1 cellular context compared by ENCODE assay signal in the genomic region with DNA sequence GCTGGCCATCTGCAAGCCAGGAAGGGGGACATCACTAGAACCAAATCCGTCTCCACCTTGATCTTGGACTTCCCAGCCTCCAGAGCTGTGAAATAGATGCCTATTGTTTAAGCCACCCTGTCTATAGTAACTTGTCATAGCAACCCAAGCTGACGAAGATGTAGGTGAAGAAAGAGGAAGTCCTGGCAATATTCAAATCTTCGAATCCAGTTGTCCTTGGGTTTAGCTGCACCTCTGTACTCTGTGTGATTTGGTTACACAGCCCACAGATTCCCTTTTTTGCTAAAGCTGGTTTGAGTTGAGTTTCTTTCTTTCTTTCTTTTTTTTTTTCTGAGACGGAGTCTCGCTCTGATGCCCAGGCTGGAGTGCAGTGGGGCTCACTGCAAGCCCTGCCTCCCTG.
TF ChIP-seq lines count a peak whose summit lies in the region.

No MANE protein-coding gene starts in this region.

TF ChIP-seq in GM12878, 131 proteins besides CTCF, POLR2A, EP300 and RAD21 (continued from another document and continues in another):
- TF ChIP-seq JUND (IDR thresholded peaks at IDR 0.05; ENCODE audit: low read depth, low read length) (no peak), DPF2 (IDR thresholded peaks at IDR 0.05) (0 out of 2 replicates have a peak, but pooled peaks have one; percentile 40), CBFB (IDR thresholded peaks at IDR 0.05; ENCODE audit: low read depth) (peak; percentile 79; the same call in 1 of the 2 replicates), ZBED1 (IDR thresholded peaks at IDR 0.05; ENCODE audit: borderline replicate concordance) (peak; percentile 77; the same call in 1 of the 2 replicates), POU2F2 (IDR thresholded peaks at IDR 0.05; ENCODE audit: borderline replicate concordance, low read depth, low read length) (peak; percentile 96), TCF12 (IDR thresholded peaks at IDR 0.05; ENCODE audit: low read depth, low read length) (0 out of 2 replicates have a peak, but pooled peaks have one; percentile 56), CBX3 (IDR thresholded peaks at IDR 0.05; ENCODE audit: borderline replicate concordance, low read depth) (no peak), MYB (IDR thresholded peaks at IDR 0.05; ENCODE audit: borderline replicate concordance, low read depth, low read length) (no peak), LARP7 (IDR thresholded peaks at IDR 0.05) (no peak), SMAD1 (IDR thresholded peaks at IDR 0.05; ENCODE audit: low read depth, partially characterized antibody) (no peak), RAD51 (IDR thresholded peaks at IDR 0.05) (no peak), ETV6 (conservative IDR thresholded peaks at IDR 0.05 in 1 of 2, IDR thresholded peaks at IDR 0.05 in 1 of 2; ENCODE audit: borderline replicate concordance in 1 of 2, low read depth in 1 of 2) (peak in 1 of 2 experiments; percentile 68; a peak in 1 of 4 replicates), BACH1 (IDR thresholded peaks at IDR 0.05; ENCODE audit: borderline replicate concordance) (no peak), YBX1 (IDR thresholded peaks at IDR 0.05) (no peak), CREB1 (IDR thresholded peaks at IDR 0.05; ENCODE audit: low read depth) (peak; percentile 56), FOXM1 (IDR thresholded peaks at IDR 0.05; ENCODE audit: low read depth, low read length) (peak; percentile 77; the same call in 1 of the 2 replicates), NFYA (IDR thresholded peaks at IDR 0.05; ENCODE audit: borderline replicate concordance, low read depth, low read length) (no peak), PAX5 (IDR thresholded peaks at IDR 0.05; ENCODE audit: borderline replicate concordance, low read depth, low read length) (peak; percentile 77), ASH2L (IDR thresholded peaks at IDR 0.05; ENCODE audit: borderline replicate concordance, low read depth) (no peak), ZNF274 (IDR thresholded peaks at IDR 0.05; ENCODE audit: insufficient read depth, insufficient read length) (no peak), CBX5 (IDR thresholded peaks at IDR 0.05; ENCODE audit: low read depth) (peak; percentile 65; the same call in 1 of the 2 replicates), CHD4 (IDR thresholded peaks at IDR 0.05) (no peak), SREBF1 (IDR thresholded peaks at IDR 0.05; ENCODE audit: low read length) (no peak), SUZ12 (IDR thresholded peaks at IDR 0.05; ENCODE audit: unreplicated experiment) (no peak), ZZZ3 (IDR thresholded peaks at IDR 0.05; ENCODE audit: control insufficient read depth, insufficient read length, low read depth) (no peak), ZNF217 (IDR thresholded peaks at IDR 0.05) (peak; percentile 69; the same call in 1 of the 2 replicates), MTA2 (IDR thresholded peaks at IDR 0.05; ENCODE audit: low read depth) (peak; percentile 68; the same call in 1 of the 2 replicates), CEBPB (IDR thresholded peaks at IDR 0.05; ENCODE audit: borderline replicate concordance in 1 of 2, low read depth in 2 of 2, low read length in 2 of 2) (no peak), ZNF622 (IDR thresholded peaks at IDR 0.05) (no peak), TCF7 (IDR thresholded peaks at IDR 0.05; ENCODE audit: borderline replicate concordance) (no peak)
- TF ChIP-seq, protein P1, sequence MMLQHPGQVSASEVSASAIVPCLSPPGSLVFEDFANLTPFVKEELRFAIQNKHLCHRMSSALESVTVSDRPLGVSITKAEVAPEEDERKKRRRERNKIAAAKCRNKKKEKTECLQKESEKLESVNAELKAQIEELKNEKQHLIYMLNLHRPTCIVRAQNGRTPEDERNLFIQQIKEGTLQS (IDR thresholded peaks at IDR 0.05; ENCODE audit: borderline replicate concordance, extremely low read depth, low read depth, low read length) = no peak
- TF ChIP-seq, protein P2, sequence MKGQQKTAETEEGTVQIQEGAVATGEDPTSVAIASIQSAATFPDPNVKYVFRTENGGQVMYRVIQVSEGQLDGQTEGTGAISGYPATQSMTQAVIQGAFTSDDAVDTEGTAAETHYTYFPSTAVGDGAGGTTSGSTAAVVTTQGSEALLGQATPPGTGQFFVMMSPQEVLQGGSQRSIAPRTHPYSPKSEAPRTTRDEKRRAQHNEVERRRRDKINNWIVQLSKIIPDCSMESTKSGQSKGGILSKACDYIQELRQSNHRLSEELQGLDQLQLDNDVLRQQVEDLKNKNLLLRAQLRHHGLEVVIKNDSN (IDR thresholded peaks at IDR 0.05; ENCODE audit: borderline replicate concordance, extremely low read length, insufficient read depth, low read depth, low read length) = no peak
- TF ChIP-seq, protein P3, sequence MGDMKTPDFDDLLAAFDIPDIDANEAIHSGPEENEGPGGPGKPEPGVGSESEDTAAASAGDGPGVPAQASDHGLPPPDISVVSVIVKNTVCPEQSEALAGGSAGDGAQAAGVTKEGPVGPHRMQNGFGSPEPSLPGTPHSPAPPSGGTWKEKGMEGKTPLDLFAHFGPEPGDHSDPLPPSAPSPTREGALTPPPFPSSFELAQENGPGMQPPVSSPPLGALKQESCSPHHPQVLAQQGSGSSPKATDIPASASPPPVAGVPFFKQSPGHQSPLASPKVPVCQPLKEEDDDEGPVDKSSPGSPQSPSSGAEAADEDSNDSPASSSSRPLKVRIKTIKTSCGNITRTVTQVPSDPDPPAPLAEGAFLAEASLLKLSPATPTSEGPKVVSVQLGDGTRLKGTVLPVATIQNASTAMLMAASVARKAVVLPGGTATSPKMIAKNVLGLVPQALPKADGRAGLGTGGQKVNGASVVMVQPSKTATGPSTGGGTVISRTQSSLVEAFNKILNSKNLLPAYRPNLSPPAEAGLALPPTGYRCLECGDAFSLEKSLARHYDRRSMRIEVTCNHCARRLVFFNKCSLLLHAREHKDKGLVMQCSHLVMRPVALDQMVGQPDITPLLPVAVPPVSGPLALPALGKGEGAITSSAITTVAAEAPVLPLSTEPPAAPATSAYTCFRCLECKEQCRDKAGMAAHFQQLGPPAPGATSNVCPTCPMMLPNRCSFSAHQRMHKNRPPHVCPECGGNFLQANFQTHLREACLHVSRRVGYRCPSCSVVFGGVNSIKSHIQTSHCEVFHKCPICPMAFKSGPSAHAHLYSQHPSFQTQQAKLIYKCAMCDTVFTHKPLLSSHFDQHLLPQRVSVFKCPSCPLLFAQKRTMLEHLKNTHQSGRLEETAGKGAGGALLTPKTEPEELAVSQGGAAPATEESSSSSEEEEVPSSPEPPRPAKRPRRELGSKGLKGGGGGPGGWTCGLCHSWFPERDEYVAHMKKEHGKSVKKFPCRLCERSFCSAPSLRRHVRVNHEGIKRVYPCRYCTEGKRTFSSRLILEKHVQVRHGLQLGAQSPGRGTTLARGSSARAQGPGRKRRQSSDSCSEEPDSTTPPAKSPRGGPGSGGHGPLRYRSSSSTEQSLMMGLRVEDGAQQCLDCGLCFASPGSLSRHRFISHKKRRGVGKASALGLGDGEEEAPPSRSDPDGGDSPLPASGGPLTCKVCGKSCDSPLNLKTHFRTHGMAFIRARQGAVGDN (IDR thresholded peaks at IDR 0.05) = no peak
- TF ChIP-seq, protein P4, sequence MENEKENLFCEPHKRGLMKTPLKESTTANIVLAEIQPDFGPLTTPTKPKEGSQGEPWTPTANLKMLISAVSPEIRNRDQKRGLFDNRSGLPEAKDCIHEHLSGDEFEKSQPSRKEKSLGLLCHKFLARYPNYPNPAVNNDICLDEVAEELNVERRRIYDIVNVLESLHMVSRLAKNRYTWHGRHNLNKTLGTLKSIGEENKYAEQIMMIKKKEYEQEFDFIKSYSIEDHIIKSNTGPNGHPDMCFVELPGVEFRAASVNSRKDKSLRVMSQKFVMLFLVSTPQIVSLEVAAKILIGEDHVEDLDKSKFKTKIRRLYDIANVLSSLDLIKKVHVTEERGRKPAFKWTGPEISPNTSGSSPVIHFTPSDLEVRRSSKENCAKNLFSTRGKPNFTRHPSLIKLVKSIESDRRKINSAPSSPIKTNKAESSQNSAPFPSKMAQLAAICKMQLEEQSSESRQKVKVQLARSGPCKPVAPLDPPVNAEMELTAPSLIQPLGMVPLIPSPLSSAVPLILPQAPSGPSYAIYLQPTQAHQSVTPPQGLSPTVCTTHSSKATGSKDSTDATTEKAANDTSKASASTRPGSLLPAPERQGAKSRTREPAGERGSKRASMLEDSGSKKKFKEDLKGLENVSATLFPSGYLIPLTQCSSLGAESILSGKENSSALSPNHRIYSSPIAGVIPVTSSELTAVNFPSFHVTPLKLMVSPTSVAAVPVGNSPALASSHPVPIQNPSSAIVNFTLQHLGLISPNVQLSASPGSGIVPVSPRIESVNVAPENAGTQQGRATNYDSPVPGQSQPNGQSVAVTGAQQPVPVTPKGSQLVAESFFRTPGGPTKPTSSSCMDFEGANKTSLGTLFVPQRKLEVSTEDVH (IDR thresholded peaks at IDR 0.05; ENCODE audit: low read depth, partially characterized antibody) = no peak
- TF ChIP-seq, protein P5, sequence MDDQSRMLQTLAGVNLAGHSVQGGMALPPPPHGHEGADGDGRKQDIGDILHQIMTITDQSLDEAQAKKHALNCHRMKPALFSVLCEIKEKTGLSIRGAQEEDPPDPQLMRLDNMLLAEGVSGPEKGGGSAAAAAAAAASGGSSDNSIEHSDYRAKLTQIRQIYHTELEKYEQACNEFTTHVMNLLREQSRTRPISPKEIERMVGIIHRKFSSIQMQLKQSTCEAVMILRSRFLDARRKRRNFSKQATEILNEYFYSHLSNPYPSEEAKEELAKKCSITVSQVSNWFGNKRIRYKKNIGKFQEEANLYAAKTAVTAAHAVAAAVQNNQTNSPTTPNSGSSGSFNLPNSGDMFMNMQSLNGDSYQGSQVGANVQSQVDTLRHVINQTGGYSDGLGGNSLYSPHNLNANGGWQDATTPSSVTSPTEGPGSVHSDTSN (IDR thresholded peaks at IDR 0.05; ENCODE audit: insufficient replicate concordance, low read depth, low read length) = no peak
- TF ChIP-seq, protein P6, sequence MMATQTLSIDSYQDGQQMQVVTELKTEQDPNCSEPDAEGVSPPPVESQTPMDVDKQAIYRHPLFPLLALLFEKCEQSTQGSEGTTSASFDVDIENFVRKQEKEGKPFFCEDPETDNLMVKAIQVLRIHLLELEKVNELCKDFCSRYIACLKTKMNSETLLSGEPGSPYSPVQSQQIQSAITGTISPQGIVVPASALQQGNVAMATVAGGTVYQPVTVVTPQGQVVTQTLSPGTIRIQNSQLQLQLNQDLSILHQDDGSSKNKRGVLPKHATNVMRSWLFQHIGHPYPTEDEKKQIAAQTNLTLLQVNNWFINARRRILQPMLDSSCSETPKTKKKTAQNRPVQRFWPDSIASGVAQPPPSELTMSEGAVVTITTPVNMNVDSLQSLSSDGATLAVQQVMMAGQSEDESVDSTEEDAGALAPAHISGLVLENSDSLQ (IDR thresholded peaks at IDR 0.05) = no peak; the same call in 1 of the 2 replicates
- TF ChIP-seq, protein P7, sequence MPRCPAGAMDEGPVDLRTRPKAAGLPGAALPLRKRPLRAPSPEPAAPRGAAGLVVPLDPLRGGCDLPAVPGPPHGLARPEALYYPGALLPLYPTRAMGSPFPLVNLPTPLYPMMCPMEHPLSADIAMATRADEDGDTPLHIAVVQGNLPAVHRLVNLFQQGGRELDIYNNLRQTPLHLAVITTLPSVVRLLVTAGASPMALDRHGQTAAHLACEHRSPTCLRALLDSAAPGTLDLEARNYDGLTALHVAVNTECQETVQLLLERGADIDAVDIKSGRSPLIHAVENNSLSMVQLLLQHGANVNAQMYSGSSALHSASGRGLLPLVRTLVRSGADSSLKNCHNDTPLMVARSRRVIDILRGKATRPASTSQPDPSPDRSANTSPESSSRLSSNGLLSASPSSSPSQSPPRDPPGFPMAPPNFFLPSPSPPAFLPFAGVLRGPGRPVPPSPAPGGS (IDR thresholded peaks at IDR 0.05; ENCODE audit: borderline replicate concordance, insufficient read depth, low read depth, low read length, poor library complexity, severe bottlenecking) = no peak
- TF ChIP-seq, protein P8, sequence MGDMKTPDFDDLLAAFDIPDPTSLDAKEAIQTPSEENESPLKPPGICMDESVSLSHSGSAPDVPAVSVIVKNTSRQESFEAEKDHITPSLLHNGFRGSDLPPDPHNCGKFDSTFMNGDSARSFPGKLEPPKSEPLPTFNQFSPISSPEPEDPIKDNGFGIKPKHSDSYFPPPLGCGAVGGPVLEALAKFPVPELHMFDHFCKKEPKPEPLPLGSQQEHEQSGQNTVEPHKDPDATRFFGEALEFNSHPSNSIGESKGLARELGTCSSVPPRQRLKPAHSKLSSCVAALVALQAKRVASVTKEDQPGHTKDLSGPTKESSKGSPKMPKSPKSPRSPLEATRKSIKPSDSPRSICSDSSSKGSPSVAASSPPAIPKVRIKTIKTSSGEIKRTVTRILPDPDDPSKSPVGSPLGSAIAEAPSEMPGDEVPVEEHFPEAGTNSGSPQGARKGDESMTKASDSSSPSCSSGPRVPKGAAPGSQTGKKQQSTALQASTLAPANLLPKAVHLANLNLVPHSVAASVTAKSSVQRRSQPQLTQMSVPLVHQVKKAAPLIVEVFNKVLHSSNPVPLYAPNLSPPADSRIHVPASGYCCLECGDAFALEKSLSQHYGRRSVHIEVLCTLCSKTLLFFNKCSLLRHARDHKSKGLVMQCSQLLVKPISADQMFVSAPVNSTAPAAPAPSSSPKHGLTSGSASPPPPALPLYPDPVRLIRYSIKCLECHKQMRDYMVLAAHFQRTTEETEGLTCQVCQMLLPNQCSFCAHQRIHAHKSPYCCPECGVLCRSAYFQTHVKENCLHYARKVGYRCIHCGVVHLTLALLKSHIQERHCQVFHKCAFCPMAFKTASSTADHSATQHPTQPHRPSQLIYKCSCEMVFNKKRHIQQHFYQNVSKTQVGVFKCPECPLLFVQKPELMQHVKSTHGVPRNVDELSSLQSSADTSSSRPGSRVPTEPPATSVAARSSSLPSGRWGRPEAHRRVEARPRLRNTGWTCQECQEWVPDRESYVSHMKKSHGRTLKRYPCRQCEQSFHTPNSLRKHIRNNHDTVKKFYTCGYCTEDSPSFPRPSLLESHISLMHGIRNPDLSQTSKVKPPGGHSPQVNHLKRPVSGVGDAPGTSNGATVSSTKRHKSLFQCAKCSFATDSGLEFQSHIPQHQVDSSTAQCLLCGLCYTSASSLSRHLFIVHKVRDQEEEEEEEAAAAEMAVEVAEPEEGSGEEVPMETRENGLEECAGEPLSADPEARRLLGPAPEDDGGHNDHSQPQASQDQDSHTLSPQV (IDR thresholded peaks at IDR 0.05) = no peak
- TF ChIP-seq, protein P9, sequence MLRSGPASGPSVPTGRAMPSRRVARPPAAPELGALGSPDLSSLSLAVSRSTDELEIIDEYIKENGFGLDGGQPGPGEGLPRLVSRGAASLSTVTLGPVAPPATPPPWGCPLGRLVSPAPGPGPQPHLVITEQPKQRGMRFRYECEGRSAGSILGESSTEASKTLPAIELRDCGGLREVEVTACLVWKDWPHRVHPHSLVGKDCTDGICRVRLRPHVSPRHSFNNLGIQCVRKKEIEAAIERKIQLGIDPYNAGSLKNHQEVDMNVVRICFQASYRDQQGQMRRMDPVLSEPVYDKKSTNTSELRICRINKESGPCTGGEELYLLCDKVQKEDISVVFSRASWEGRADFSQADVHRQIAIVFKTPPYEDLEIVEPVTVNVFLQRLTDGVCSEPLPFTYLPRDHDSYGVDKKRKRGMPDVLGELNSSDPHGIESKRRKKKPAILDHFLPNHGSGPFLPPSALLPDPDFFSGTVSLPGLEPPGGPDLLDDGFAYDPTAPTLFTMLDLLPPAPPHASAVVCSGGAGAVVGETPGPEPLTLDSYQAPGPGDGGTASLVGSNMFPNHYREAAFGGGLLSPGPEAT (IDR thresholded peaks at IDR 0.05; ENCODE audit: low read depth) = peak; percentile 70; the same call in 1 of the 2 replicates
